Comparison of ENCODE assay signal across 2 cellular contexts in the genomic region with DNA sequence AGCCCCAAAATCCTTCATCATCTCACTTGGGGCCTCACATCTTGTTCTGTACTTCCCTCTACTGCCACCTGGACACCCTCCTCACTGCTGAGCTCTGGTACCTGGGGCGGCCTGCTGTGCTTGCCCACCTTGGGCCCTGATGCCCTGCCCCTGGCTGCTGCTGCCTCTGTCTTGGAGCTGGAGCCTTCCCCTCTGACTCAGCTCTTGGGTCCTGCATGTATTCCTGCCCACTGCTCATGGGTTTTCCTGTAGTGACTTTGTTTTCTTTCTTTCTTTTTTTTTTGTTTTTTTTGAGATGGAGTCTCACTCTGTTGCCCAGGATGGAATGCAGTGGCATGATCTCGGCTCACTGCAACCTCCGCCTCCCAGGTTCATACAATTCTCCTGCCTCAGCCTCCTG.
TF ChIP-seq lines count a peak whose summit lies in the region.

No MANE protein-coding gene starts in this region.

TF ChIP-seq in IMR-90, 13 proteins besides CTCF, POLR2A, EP300 and RAD21 (continued from another document):
- no peak for TF ChIP-seq NFE2L2 (IDR thresholded peaks at IDR 0.05; ENCODE audit: low read depth, low read length)
- TF ChIP-seq MXI1 (IDR thresholded peaks at IDR 0.05; ENCODE audit: borderline replicate concordance, low read depth, low read length) = no peak
- TF ChIP-seq CEBPB (IDR thresholded peaks at IDR 0.05; ENCODE audit: low read depth, low read length) = no peak
- no peak for TF ChIP-seq MAZ (IDR thresholded peaks at IDR 0.05; ENCODE audit: borderline replicate concordance, low read depth, low read length)
- TF ChIP-seq FOS (IDR thresholded peaks at IDR 0.05; ENCODE audit: low read depth, low read length) = no peak
- TF ChIP-seq, protein P1, sequence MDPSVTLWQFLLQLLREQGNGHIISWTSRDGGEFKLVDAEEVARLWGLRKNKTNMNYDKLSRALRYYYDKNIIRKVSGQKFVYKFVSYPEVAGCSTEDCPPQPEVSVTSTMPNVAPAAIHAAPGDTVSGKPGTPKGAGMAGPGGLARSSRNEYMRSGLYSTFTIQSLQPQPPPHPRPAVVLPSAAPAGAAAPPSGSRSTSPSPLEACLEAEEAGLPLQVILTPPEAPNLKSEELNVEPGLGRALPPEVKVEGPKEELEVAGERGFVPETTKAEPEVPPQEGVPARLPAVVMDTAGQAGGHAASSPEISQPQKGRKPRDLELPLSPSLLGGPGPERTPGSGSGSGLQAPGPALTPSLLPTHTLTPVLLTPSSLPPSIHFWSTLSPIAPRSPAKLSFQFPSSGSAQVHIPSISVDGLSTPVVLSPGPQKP (IDR thresholded peaks at IDR 0.05; ENCODE audit: borderline replicate concordance, low read depth, low read length) = no peak
- no peak for TF ChIP-seq MAFK (IDR thresholded peaks at IDR 0.05; ENCODE audit: low read depth, low read length)
TF ChIP-seq in IMR-90: peak in this region for 0.

TF ChIP-seq in HEK293T, 16 proteins besides CTCF, POLR2A, EP300 and RAD21 (continued from another document):
- TF ChIP-seq TARDBP (IDR thresholded peaks at IDR 0.05) (no peak), SP1 (IDR thresholded peaks at IDR 0.05) (no peak)
